8 cellular contexts compared by ENCODE assay signal in genomic region chr7:100088621-100089457, GRCh38. TPM values are rescaled to one million over a fixed set of nuclear protein-coding genes. Genes with fewer than 3 reads are reported as not detected.
DNase-seq lines count a peak whose midpoint lies in the region; ATAC-seq and TF ChIP-seq lines count a peak whose summit lies in the region.

COPS6 (plus strand) TSS chr7:100088969; CDS start chr7:100088991, 22 bp downstream.

- H3K36me3 ChIP-seq in OCI-LY1 (ENCODE audit: insufficient read depth, low read length), result peaks cover 37% of the 10 kb centered on the region

- peaks cover 22% of the 10 kb centered on the region for H3K4me1 ChIP-seq in OCI-LY1 (ENCODE audit: insufficient read depth, low read length, severe bottlenecking)

- H3K9me2 ChIP-seq in OCI-LY1 (ENCODE audit: low read depth, low read length), result no peaks in the 10 kb centered on the region

- H3K27me3 ChIP-seq in OCI-LY1 (ENCODE audit: insufficient read depth, low read length), result no peaks in the 10 kb centered on the region

- H3K79me2 ChIP-seq in OCI-LY1 (ENCODE audit: insufficient read depth, low read length), result no peaks in the 10 kb centered on the region

- no peaks in the 10 kb centered on the region for H3K9me3 ChIP-seq in OCI-LY1 (ENCODE audit: low read length)

- no peak for TF ChIP-seq CTCF in GM13977 (IDR thresholded peaks at IDR 0.05; ENCODE audit: extremely low read depth, insufficient read depth, missing control alignments)
- no peak for TF ChIP-seq CTCF in OCI-LY1 (IDR thresholded peaks at IDR 0.05; ENCODE audit: low read length)

- peak; percentile 89 for DNase-seq in GM13977 (ENCODE audit: low spot score)
- DNase-seq in activated T-cell treated with anti-CD3 and anti-CD28 coated beads for 48 hours (ENCODE audit: low read depth), result peak; percentile 85
- no peak for DNase-seq in epithelial cell of prostate (ENCODE audit: low read depth, low spot score)
- DNase-seq in mucosa of gallbladder (ENCODE audit: low spot score), result peak; percentile 83
- DNase-seq in stimulated activated CD8-positive, alpha-beta memory T cell treated with anti-CD3 and anti-CD28 coated beads, Interleukin-4, amount 100 ng/mL, for 1 hour (ENCODE audit: low read depth in 2 of 2, low spot score in 1 of 2), result peak; percentile 60 to 72

- H3K4me2 ChIP-seq in OCI-LY1 (ENCODE audit: low read length), result peak within 1 kb of the TSS; percentile 92

- peak within 1 kb of the TSS; percentile 76 for H3K4me3 ChIP-seq in OCI-LY1 (ENCODE audit: low read depth, low read length, poor library complexity, severe bottlenecking)

- in situ Hi-C loops in GM13977 (cut with MboI; ENCODE audit: low pct_unique_long_range_greater_than_20kb, low sequenced_read_pairs, unreplicated experiment), result no loop called here

- H2AFZ ChIP-seq in OCI-LY1 (ENCODE audit: low read length), result peak within 1 kb of the TSS; percentile 36; the same call in 1 of the 2 replicates

- H3K27ac ChIP-seq in OCI-LY1 (ENCODE audit: low read depth, low read length, poor library complexity, severe bottlenecking) (peak within 1 kb of the TSS; percentile 65), epithelial cell of prostate (peak within 1 kb of the TSS; percentile 94)

- H3F3A ChIP-seq in OCI-LY1 (ENCODE audit: insufficient read depth, low read length), result peaks cover 22% of the 10 kb centered on the region

- peak; percentile 42 for ATAC-seq in HG03521 (IDR thresholded peaks at IDR 0.05; ENCODE audit: unreplicated experiment)
- ATAC-seq in HG02840 (IDR thresholded peaks at IDR 0.05; ENCODE audit: low FRiP score, unreplicated experiment), result no peak

- H3K9ac ChIP-seq in OCI-LY1 (ENCODE audit: low read length), result peak within 1 kb of the TSS; percentile 88

- no peaks in the 10 kb centered on the region for H4K20me1 ChIP-seq in OCI-LY1 (ENCODE audit: insufficient read depth, low read length)

RNA-seq across cellular contexts. Expression of gene COPS6, which starts in this region (rescaled TPM):
- total RNA-seq in mucosa of gallbladder, result 113 TPM
